8 cellular contexts compared by ENCODE assay signal in genomic region chr17:19867654-19868395, GRCh38. TPM values are rescaled to one million over a fixed set of nuclear protein-coding genes. Genes with fewer than 3 reads are reported as not detected.
DNase-seq lines count a peak whose midpoint lies in the region; ATAC-seq, FAIRE-seq and TF ChIP-seq lines count a peak whose summit lies in the region.

Gene ULK2, minus strand, starts transcription at chr17:19867936. Its CDS starts 519 bp downstream, at chr17:19867417.

- H3K4me2 ChIP-seq in endothelial cell of umbilical vein (ENCODE audit: insufficient read depth, low read length), result peak within 1 kb of the TSS; percentile 97

- TF ChIP-seq CTCF in CD14-positive monocyte (IDR thresholded peaks at IDR 0.05) (peak; percentile 26), endothelial cell of umbilical vein (IDR thresholded peaks at IDR 0.05; ENCODE audit: extremely low read depth in 1 of 2, insufficient read depth in 1 of 2, low read depth in 1 of 2, low read length in 2 of 2) (peak in 1 of 2 donors; percentile 10)

- POLR2A ChIA-PET in endothelial cell of umbilical vein (lab: Charles Lee), result interaction anchor here (0.6 kb wide), 1 partner anchor 8 kb away, joined by 3 read pairs; no protein-coding TSS in a partner anchor

- H3K27ac Mint-ChIP-seq in CD14-positive monocyte, result peak within 1 kb of the TSS in 6 of 7 donors; percentile 64 to 84 (median 70)
- no peak within 1 kb of the TSS for H3K27ac Mint-ChIP-seq in memory B cell

- peaks cover 24% of the 10 kb centered on the region for H3K4me1 Mint-ChIP-seq in CD14-positive monocyte
- H3K4me1 Mint-ChIP-seq in memory B cell, result no peaks in the 10 kb centered on the region

- no peaks in the 10 kb centered on the region for H3K9me1 ChIP-seq in endothelial cell of umbilical vein (replicated peaks; ENCODE audit: control insufficient read depth, extremely low read depth, insufficient read depth, low read length)

- peak; percentile 84 for TF ChIP-seq POLR2A in endothelial cell of umbilical vein (IDR thresholded peaks at IDR 0.05; ENCODE audit: low read depth, low read length)

- H3K4me3 Mint-ChIP-seq in CD14-positive monocyte (peak within 1 kb of the TSS; percentile 87 to 95), memory B cell (peak within 1 kb of the TSS; percentile 77)

- BruUV-seq in endothelial cell of umbilical vein (replicated peaks; lab: Mats Ljungman, UMichigan), result no TSS peak

- dilution Hi-C loops in endothelial cell of umbilical vein (cut with MboI; ENCODE audit: extremely low pct_ligation_motif_present, low sequenced_read_pairs), result no loop called here

- CTCF ChIA-PET in endothelial cell of umbilical vein (lab: Charles Lee), result interaction anchor here (1.2 to 2.0 kb wide), 2 partner anchors 13 to 142 kb away, joined by 5 to 6 read pairs; no protein-coding TSS in a partner anchor

- H4K20me1 ChIP-seq in endothelial cell of umbilical vein (replicated peaks; ENCODE audit: control insufficient read depth, extremely low read depth, insufficient read depth, low read length), result no peaks in the 10 kb centered on the region

- ATAC-seq in GM19455 (IDR thresholded peaks at IDR 0.05; ENCODE audit: unreplicated experiment) (peak; percentile 56), memory B cell (ENCODE audit: low read depth) (peak; percentile 76)

- peak; percentile 77 for FAIRE-seq in endothelial cell of umbilical vein (lab: Jason Lieb, UNC)

- peaks cover 6% of the 10 kb centered on the region for H3K4me1 ChIP-seq in endothelial cell of umbilical vein (ENCODE audit: control insufficient read depth, extremely low read depth, insufficient read depth, low read length)

- peak within 1 kb of the TSS; percentile 64 for H3K27ac ChIP-seq in endothelial cell of umbilical vein (ENCODE audit: insufficient read depth, low read depth, low read length)

- no peaks in the 10 kb centered on the region for H3K27me3 ChIP-seq in endothelial cell of umbilical vein (ENCODE audit: control insufficient read depth in 2 of 2, insufficient read depth in 2 of 2, low read length in 2 of 2)

- peaks cover 5% of the 10 kb centered on the region for H3K79me2 ChIP-seq in endothelial cell of umbilical vein (ENCODE audit: control insufficient read depth, insufficient read depth, low read length)

- H3K4me3 ChIP-seq in endothelial cell of umbilical vein (replicated peaks in 1 of 3; ENCODE audit: insufficient read depth in 1 of 3, low read depth in 1 of 3, low read length in 3 of 3), result peak within 1 kb of the TSS; percentile 87 to 97 (median 95)

- H3K27me3 Mint-ChIP-seq in CD14-positive monocyte (ENCODE audit: low read depth in 3 of 3) (peaks cover 0 to 2% (median 0%) of the 10 kb centered on the region in 3 donors), memory B cell (no peaks in the 10 kb centered on the region)

- H3K9me3 Mint-ChIP-seq in CD14-positive monocyte, result peaks cover 0 to 1% (median 0%) of the 10 kb centered on the region in 7 donors
- H3K9me3 Mint-ChIP-seq in memory B cell, result no peaks in the 10 kb centered on the region

- H3K36me3 ChIP-seq in endothelial cell of umbilical vein (ENCODE audit: control insufficient read depth in 2 of 2, extremely low read depth in 1 of 2, insufficient read depth in 2 of 2, low read length in 2 of 2), result no peaks in the 10 kb centered on the region

- DNase-seq in CD14-positive monocyte (ENCODE audit: low spot score) (peak; percentile 48), NCI-H1092 treated with DMSO at 0.1 percent for 48 hours (lab: John Stamatoyannopoulos, UW) (peak; percentile 38), endothelial cell of umbilical vein (ENCODE audit: low read depth, low spot score) (peak; percentile 72), memory B cell (ENCODE audit: low spot score in 2 of 2) (peak; percentile 21 to 25), DMS153 (lab: John Stamatoyannopoulos, UW) (no peak)
- peak; percentile 52 to 55 for DNase-seq in activated CD4-positive, alpha-beta T cell treated with anti-CD3 and anti-CD28 coated beads, Interleukin-2, amount 50 U/mL, for 48 hours
- peak in 2 of 3 donors; percentile 18 to 42 for DNase-seq in stimulated activated CD4-positive, alpha-beta T cell treated with anti-CD3 and anti-CD28 coated beads, TNF-alpha, amount 100 ng/mL, for 1 hour (ENCODE audit: low read depth in 3 of 3, low spot score in 1 of 3)

- peak within 1 kb of the TSS; percentile 90 for H3K9ac ChIP-seq in endothelial cell of umbilical vein (replicated peaks; ENCODE audit: extremely low read depth, insufficient read depth, low read length)

- intact Hi-C loops in CD14-positive monocyte (cut with micrococcal nuclease) (loop anchor here in 1 of 2 donors (10.0 kb wide), 1 partner anchor 107 kb away; the partner anchor contains the start of gene AKAP10), endothelial cell of umbilical vein (cut with micrococcal nuclease) (loop anchor here (1.0 to 10.0 kb wide), 3 partner anchors 34 to 141 kb away; partner anchors contain the start of genes AKAP10 and SPECC1)

- H3K36me3 Mint-ChIP-seq in CD14-positive monocyte (peaks cover 12 to 14% of the 10 kb centered on the region in 2 donors), memory B cell (no peaks in the 10 kb centered on the region)

- H3K9me3 ChIP-seq in endothelial cell of umbilical vein (replicated peaks; ENCODE audit: control insufficient read depth, insufficient read depth, low read length), result no peaks in the 10 kb centered on the region

- peak within 1 kb of the TSS; percentile 77 for H2AFZ ChIP-seq in endothelial cell of umbilical vein (ENCODE audit: low read depth, low read length)

TF ChIP-seq in endothelial cell of umbilical vein, 7 proteins besides CTCF, POLR2A, EP300 and RAD21:
- peak; percentile 92 for TF ChIP-seq POLR2AphosphoS5 (IDR thresholded peaks at IDR 0.05; ENCODE audit: insufficient read depth, low read depth, low read length)
- TF ChIP-seq EZH2 (IDR thresholded peaks at IDR 0.05; ENCODE audit: borderline replicate concordance, low read depth, low read length, severe bottlenecking), result no peak
- TF ChIP-seq MAX (IDR thresholded peaks at IDR 0.05; ENCODE audit: insufficient read depth, insufficient read length), result peak; percentile 16

RNA-seq across cellular contexts. Expression of gene ULK2, which starts in this region (rescaled TPM):
- 10 to 100 TPM in 1 of 2 donors, 1 to 10 TPM in 1; 8.5 to 12.3 TPM for polyA plus RNA-seq in CD14-positive monocyte
- total RNA-seq in endothelial cell of umbilical vein, result 17.6 and 19.3 TPM in 2 replicates
- polyA plus RNA-seq in endothelial cell of umbilical vein, result 26.7 and 33.7 TPM in 2 replicates
- 17.6 and 20.1 TPM in 2 replicates for polyA plus RNA-seq in endothelial cell of umbilical vein (2011; cell fraction: cytosol; rRNA removed)
- polyA plus RNA-seq in endothelial cell of umbilical vein (2011; cell fraction: nucleus; rRNA removed), result 52.2 and 64.8 TPM in 2 replicates
- polyA plus RNA-seq in endothelial cell of umbilical vein (2012), result 14.2 and 22.0 TPM in 2 replicates
- 66.0 and 94.4 TPM in 2 replicates for polyA minus RNA-seq in endothelial cell of umbilical vein
- polyA minus RNA-seq in endothelial cell of umbilical vein (2011; cell fraction: cytosol; rRNA and poly(A)+ RNA removed), result not detected
- 44.3 and 83.8 TPM in 2 replicates for polyA minus RNA-seq in endothelial cell of umbilical vein (2011; cell fraction: nucleus; rRNA and poly(A)+ RNA removed)
